ENCODE assay signal across 1 cellular context in genomic region chr4:122895336-122895995, GRCh38.
TF ChIP-seq lines count a peak whose summit lies in the region.

No MANE protein-coding gene starts in this region.

TF ChIP-seq in A549, 52 proteins besides CTCF, POLR2A, EP300 and RAD21 (continued from another document):
- TF ChIP-seq E2F6 (IDR thresholded peaks at IDR 0.05; ENCODE audit: borderline replicate concordance, low read depth): no peak
- TF ChIP-seq CBX2 (IDR thresholded peaks at IDR 0.05; ENCODE audit: borderline replicate concordance, low read depth): no peak
- TF ChIP-seq POLR2AphosphoS2 (conservative IDR thresholded peaks at IDR 0.05; ENCODE audit: low read length): no peak
- no peak for TF ChIP-seq BHLHE40 (IDR thresholded peaks at IDR 0.05; ENCODE audit: low read depth, low read length)
TF ChIP-seq in A549: peak in this region for 0.
